In the genomic region with DNA sequence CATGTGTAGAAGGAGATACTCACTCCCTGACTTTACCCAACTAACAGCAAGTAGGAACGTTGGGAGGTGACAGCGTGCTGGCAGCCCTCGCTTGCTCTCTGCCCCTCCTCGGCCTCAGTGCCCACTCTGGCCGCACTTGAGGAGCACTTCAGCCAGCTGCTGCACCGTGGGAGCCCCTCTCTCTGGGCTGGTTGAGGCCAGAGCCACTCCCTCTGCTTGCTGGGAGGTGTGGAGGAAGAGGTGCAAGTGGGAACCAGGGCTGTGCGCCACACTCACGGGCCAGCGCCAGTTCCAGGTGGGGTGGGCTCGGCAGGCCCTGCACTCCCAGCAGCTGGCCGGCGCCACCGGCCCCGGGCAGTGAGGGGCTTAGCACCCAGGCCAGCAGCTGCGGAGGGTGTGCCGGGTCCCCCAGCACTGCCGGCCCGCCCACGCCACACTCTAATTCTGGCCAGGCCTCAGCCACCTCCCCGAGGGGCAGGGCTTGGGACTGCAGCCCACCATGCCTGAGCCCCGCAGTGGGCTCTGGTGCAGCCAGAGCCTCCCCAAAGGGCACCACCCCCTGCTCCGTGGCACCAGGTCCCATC, we compare ENCODE assay signal across 33 cellular contexts.
"Had no signal": no experiment of that assay in that cellular context is flagged by ENCODE, and none has a peak within 500 bp of the region (broad histone marks: within the 10 kb centered on the region; RNA-seq: fewer than 3 reads in every experiment).

No MANE protein-coding gene starts in this region.

- DNase-seq: activated B cell treated with CpG ODN at 0.5 μM for 24 hours; activated CD4-positive, alpha-beta memory T cell treated with anti-CD3 and anti-CD28 coated beads for 36 hours; activated CD4-positive, alpha-beta T cell treated with anti-CD3 and anti-CD28 coated beads for 48 hours; activated CD8-positive, alpha-beta memory T cell treated with anti-CD3 and anti-CD28 coated beads, Interleukin-2, amount 10 ng/mL, durations not matched to agents 7 days and 5 days; activated CD8-positive, alpha-beta memory T cell treated with anti-CD3 and anti-CD28 coated beads, Interleukin-2, amount 50 U/mL, for 4 hours; activated CD8-positive, alpha-beta T cell treated with anti-CD3 and anti-CD28 coated beads, Interleukin-2, amount 10 ng/mL, durations not matched to agents 7 days and 5 days; activated gamma-delta T cell; activated naive CD4-positive, alpha-beta T cell; activated naive CD4-positive, alpha-beta T cell treated with anti-CD3 and anti-CD28 coated beads, Interleukin-2, amount 10 ng/mL, durations not matched to agents 7 days and 5 days; activated naive CD8-positive, alpha-beta T cell treated with anti-CD3 and anti-CD28 coated beads, Interleukin-2, amount 10 ng/mL, durations not matched to agents 7 days and 5 days; activated T-cell treated with anti-CD3 and anti-CD28 coated beads, Interleukin-2, amount 50 U/mL, for 24 hours; activated T-cell treated with anti-CD3 and anti-CD28 coated beads, Interleukin-2, amount 50 U/mL, for 72 hours; central memory CD4-positive, alpha-beta T cell; cerebellar nuclear complex; colonic mucosa; effector CD8-positive, alpha-beta T cell; esophagus squamous epithelium; foreskin melanocyte; T-helper 1 cell; T-helper 17 cell; T1000; WERI-Rb-1 had no signal

- H3K4me1 ChIP-seq: ascending aorta, breast epithelium, colonic mucosa, esophagus squamous epithelium, gastroesophageal sphincter had no signal

- H3K4me3 Mint-ChIP-seq: activated B cell treated with CpG ODN at 0.5 μM for 24 hours; activated CD4-positive, alpha-beta memory T cell treated with anti-CD3 and anti-CD28 coated beads for 36 hours; activated CD8-positive, alpha-beta memory T cell treated with anti-CD3 and anti-CD28 coated beads, Interleukin-2, amount 10 ng/mL, durations not matched to agents 7 days and 5 days; activated CD8-positive, alpha-beta T cell treated with anti-CD3 and anti-CD28 coated beads, Interleukin-2, amount 10 ng/mL, durations not matched to agents 7 days and 5 days; activated naive CD4-positive, alpha-beta T cell treated with anti-CD3 and anti-CD28 coated beads, Interleukin-2, amount 10 ng/mL, durations not matched to agents 7 days and 5 days; activated naive CD8-positive, alpha-beta T cell treated with anti-CD3 and anti-CD28 coated beads, Interleukin-2, amount 10 ng/mL, durations not matched to agents 7 days and 5 days; activated T-cell treated with anti-CD3 and anti-CD28 coated beads, Interleukin-2, amount 50 U/mL, for 24 hours; activated T-cell treated with anti-CD3 and anti-CD28 coated beads, Interleukin-2, amount 50 U/mL, for 72 hours; brain; T-helper 17 cell; T-helper 2 cell treated with Interferon-gamma antibody and Interleukin-4, amounts not matched to agents 5 μg/mL and 100 μg/mL, for 36 hours had no signal

- H3K36me3 ChIP-seq: ascending aorta, breast epithelium, cardiac muscle cell, colonic mucosa, esophagus squamous epithelium, gastroesophageal sphincter, WERI-Rb-1 had no signal

- H3K4me3 ChIP-seq: ascending aorta, breast epithelium, cardiac muscle cell, colonic mucosa, esophagus squamous epithelium, gastroesophageal sphincter had no signal

- H3K36me3 Mint-ChIP-seq: activated CD4-positive, alpha-beta memory T cell treated with anti-CD3 and anti-CD28 coated beads for 36 hours; activated CD8-positive, alpha-beta memory T cell treated with anti-CD3 and anti-CD28 coated beads, Interleukin-2, amount 10 ng/mL, durations not matched to agents 7 days and 5 days; activated naive CD4-positive, alpha-beta T cell treated with anti-CD3 and anti-CD28 coated beads, Interleukin-2, amount 10 ng/mL, durations not matched to agents 7 days and 5 days; activated naive CD4-positive, alpha-beta T cell treated with anti-CD3 and anti-CD28 coated beads, Interleukin-2, amount 50 U/mL, for 72 hours; activated naive CD8-positive, alpha-beta T cell treated with anti-CD3 and anti-CD28 coated beads, Interleukin-2, amount 10 ng/mL, durations not matched to agents 7 days and 5 days; brain had no signal

- H3K27ac ChIP-seq: ascending aorta, breast epithelium, cardiac muscle cell, colonic mucosa, epithelial cell of prostate, esophagus squamous epithelium, gastroesophageal sphincter, WERI-Rb-1 had no signal

- H3K27ac Mint-ChIP-seq: activated B cell treated with CpG ODN at 0.5 μM for 24 hours; activated CD4-positive, alpha-beta memory T cell treated with anti-CD3 and anti-CD28 coated beads for 36 hours; activated CD8-positive, alpha-beta memory T cell treated with anti-CD3 and anti-CD28 coated beads, Interleukin-2, amount 10 ng/mL, durations not matched to agents 7 days and 5 days; activated CD8-positive, alpha-beta T cell treated with anti-CD3 and anti-CD28 coated beads, Interleukin-2, amount 10 ng/mL, durations not matched to agents 7 days and 5 days; activated naive CD4-positive, alpha-beta T cell treated with anti-CD3 and anti-CD28 coated beads, Interleukin-2, amount 10 ng/mL, durations not matched to agents 7 days and 5 days; activated naive CD4-positive, alpha-beta T cell treated with anti-CD3 and anti-CD28 coated beads, Interleukin-2, amount 50 U/mL, for 72 hours; activated naive CD8-positive, alpha-beta T cell treated with anti-CD3 and anti-CD28 coated beads, Interleukin-2, amount 10 ng/mL, durations not matched to agents 7 days and 5 days; activated T-cell treated with anti-CD3 and anti-CD28 coated beads, Interleukin-2, amount 50 U/mL, for 24 hours; activated T-cell treated with anti-CD3 and anti-CD28 coated beads, Interleukin-2, amount 50 U/mL, for 72 hours; T-helper 17 cell; T-helper 2 cell treated with Interferon-gamma antibody and Interleukin-4, amounts not matched to agents 5 μg/mL and 100 μg/mL, for 36 hours had no signal

- H3K9me3 Mint-ChIP-seq: activated B cell treated with CpG ODN at 0.5 μM for 24 hours; activated CD4-positive, alpha-beta memory T cell treated with anti-CD3 and anti-CD28 coated beads for 36 hours; activated naive CD4-positive, alpha-beta T cell treated with anti-CD3 and anti-CD28 coated beads, Interleukin-2, amount 10 ng/mL, durations not matched to agents 7 days and 5 days; activated T-cell treated with anti-CD3 and anti-CD28 coated beads, Interleukin-2, amount 50 U/mL, for 24 hours; activated T-cell treated with anti-CD3 and anti-CD28 coated beads, Interleukin-2, amount 50 U/mL, for 72 hours; T-helper 2 cell treated with Interferon-gamma antibody and Interleukin-4, amounts not matched to agents 5 μg/mL and 100 μg/mL, for 36 hours had no signal

- H3K27me3 ChIP-seq: ascending aorta, breast epithelium, cardiac muscle cell, colonic mucosa, gastroesophageal sphincter had no signal

- FAIRE-seq: endometrium, endothelial cell of umbilical vein had no signal

- ATAC-seq: activated CD4-positive, CD25-positive, alpha-beta regulatory T cell treated with anti-CD3 and anti-CD28 coated beads, Interleukin-2, amount 50 U/mL, for 24 hours; activated CD8-positive, alpha-beta memory T cell treated with anti-CD3 and anti-CD28 coated beads, Interleukin-2, amount 10 ng/mL, durations not matched to agents 7 days and 5 days; activated CD8-positive, alpha-beta T cell treated with anti-CD3 and anti-CD28 coated beads, Interleukin-2, amount 10 ng/mL, durations not matched to agents 7 days and 5 days; activated naive CD4-positive, alpha-beta T cell treated with anti-CD3 and anti-CD28 coated beads, Interleukin-2, amount 50 U/mL, for 72 hours; activated T-cell treated with anti-CD3 and anti-CD28 coated beads, Interleukin-2, amount 50 U/mL, for 72 hours; gastroesophageal sphincter; T-helper 17 cell had no signal

- H3K4me1 Mint-ChIP-seq: activated B cell treated with CpG ODN at 0.5 μM for 24 hours; activated CD8-positive, alpha-beta memory T cell treated with anti-CD3 and anti-CD28 coated beads, Interleukin-2, amount 10 ng/mL, durations not matched to agents 7 days and 5 days; activated naive CD4-positive, alpha-beta T cell treated with anti-CD3 and anti-CD28 coated beads, Interleukin-2, amount 10 ng/mL, durations not matched to agents 7 days and 5 days; activated naive CD8-positive, alpha-beta T cell treated with anti-CD3 and anti-CD28 coated beads, Interleukin-2, amount 10 ng/mL, durations not matched to agents 7 days and 5 days had no signal

- H3K9me3 ChIP-seq: ascending aorta, breast epithelium, colonic mucosa, esophagus squamous epithelium, gastroesophageal sphincter had no signal

- H3K27me3 Mint-ChIP-seq: activated B cell treated with CpG ODN at 0.5 μM for 24 hours; activated naive CD4-positive, alpha-beta T cell treated with anti-CD3 and anti-CD28 coated beads, Interleukin-2, amount 10 ng/mL, durations not matched to agents 7 days and 5 days; activated naive CD8-positive, alpha-beta T cell treated with anti-CD3 and anti-CD28 coated beads, Interleukin-2, amount 10 ng/mL, durations not matched to agents 7 days and 5 days; brain had no signal
